In genomic region chr14:94768521-94769412, GRCh38 we compare ENCODE assay signal across 9 cellular contexts. TPM values are rescaled to one million over a fixed set of nuclear protein-coding genes. Genes with fewer than 3 reads are reported as not detected.
DNase-seq lines count a peak whose midpoint lies in the region; ATAC-seq, FAIRE-seq and TF ChIP-seq lines count a peak whose summit lies in the region.
"Had no signal": no experiment of that assay in that cellular context is flagged by ENCODE, and none has a peak within 500 bp of the region (broad histone marks: within the 10 kb centered on the region; RNA-seq: fewer than 3 reads in every experiment).

No MANE protein-coding gene starts in this region.

- H3K27ac Mint-ChIP-seq in activated naive CD8-positive, alpha-beta T cell treated with anti-CD3 and anti-CD28 coated beads, Interleukin-2, amount 50 U/mL, for 24 hours, result peak overlapping the region; percentile 46

- H3K9me3 ChIP-seq in SK-N-SH, result no peaks in the 10 kb centered on the region
- peaks cover 7% of the 10 kb centered on the region for H3K9me3 ChIP-seq in keratinocyte (ENCODE audit: control insufficient read depth, low read depth, low read length)
- peaks cover 0 to 15% (median 4%) of the 10 kb centered on the region in 4 donors for H3K9me3 ChIP-seq in stomach
- H3K9me3 ChIP-seq in adrenal gland (replicated peaks in 1 of 3), result no peaks in the 10 kb centered on the region

- H3K4me3 Mint-ChIP-seq in activated naive CD8-positive, alpha-beta T cell treated with anti-CD3 and anti-CD28 coated beads, Interleukin-2, amount 50 U/mL, for 24 hours, result peak overlapping the region; percentile 62

- H3K9me1 ChIP-seq in keratinocyte (ENCODE audit: control insufficient read depth, extremely low read depth, insufficient read depth, low read length), result no peaks in the 10 kb centered on the region

- H3K27me3 ChIP-seq in SK-N-SH (ENCODE audit: insufficient read depth) (peaks cover 4% of the 10 kb centered on the region; the same call in 1 of the 2 replicates), keratinocyte (ENCODE audit: control insufficient read depth, extremely low read depth, insufficient read depth, low read length) (peaks cover 75% of the 10 kb centered on the region), stomach (peaks cover 58 to 100% (median 94%) of the 10 kb centered on the region in 3 donors), adrenal gland (peaks cover 84% of the 10 kb centered on the region)

- TF ChIP-seq POLR2A in stomach (IDR thresholded peaks at IDR 0.05), result no peak
- no peak for TF ChIP-seq POLR2A in adrenal gland (IDR thresholded peaks at IDR 0.05)

- no peak overlapping the region for H3K9ac ChIP-seq in SK-N-SH
- H3K9ac ChIP-seq in keratinocyte (ENCODE audit: control insufficient read depth, extremely low read depth, insufficient read depth, low read length), result no peak overlapping the region

- no peak for DNase-seq in SK-N-SH
- no peak for DNase-seq in activated naive CD8-positive, alpha-beta T cell treated with anti-CD3 and anti-CD28 coated beads, Interleukin-2, amount 50 U/mL, for 24 hours
- no peak for DNase-seq in keratinocyte (ENCODE audit: low read depth, low spot score)
- no peak for DNase-seq in stomach
- no peak for DNase-seq in adrenal gland
- DNase-seq: DND-41 had no signal

- no peaks in the 10 kb centered on the region for H3F3A ChIP-seq in SK-N-SH (replicated peaks; ENCODE audit: insufficient read depth)

- H3K79me2 ChIP-seq in SK-N-SH (ENCODE audit: insufficient read depth), result no peaks in the 10 kb centered on the region
- H3K79me2 ChIP-seq in keratinocyte (ENCODE audit: control insufficient read depth, insufficient read depth, low read length), result no peaks in the 10 kb centered on the region

- no peaks in the 10 kb centered on the region for H3K36me3 Mint-ChIP-seq in activated naive CD8-positive, alpha-beta T cell treated with anti-CD3 and anti-CD28 coated beads, Interleukin-2, amount 50 U/mL, for 24 hours (ENCODE audit: low read depth)

- WGBS in SK-N-SH (ENCODE audit: low lambda C conversion rate), result 87% methylated on average over 52 of the region's 84 CpGs
- WGBS in stomach, 5 donors, result 1 to 7% (median 3%) methylated on average over 41 to 84 of the region's 84 CpGs
- WGBS in adrenal gland, 4 donors, result 8 to 47% (median 22%) methylated on average over 20 to 84 of the region's 84 CpGs

- no peak for TF ChIP-seq RAD21 in SK-N-SH (IDR thresholded peaks at IDR 0.05; ENCODE audit: low read length)

- ATAC-seq in SK-N-SH treated with all-trans-retinoic acid at 6 μM for 48 hours, result no peak
- no peak for ATAC-seq in activated naive CD8-positive, alpha-beta T cell treated with anti-CD3 and anti-CD28 coated beads, Interleukin-2, amount 50 U/mL, for 24 hours
- ATAC-seq in GM18909 (IDR thresholded peaks at IDR 0.05; ENCODE audit: poor library complexity, unreplicated experiment), result no peak
- no peak for ATAC-seq in GM21737 (IDR thresholded peaks at IDR 0.05; ENCODE audit: unreplicated experiment)

- H3K9me2 ChIP-seq in SK-N-SH, result no peaks in the 10 kb centered on the region

- TF ChIP-seq EP300 in SK-N-SH (IDR thresholded peaks at IDR 0.05; ENCODE audit: borderline replicate concordance in 1 of 2, low read depth in 1 of 2, low read length in 1 of 2) (no peak), stomach (IDR thresholded peaks at IDR 0.05) (no peak)

- dilution Hi-C loops in keratinocyte (cut with MboI; ENCODE audit: extremely low pct_ligation_motif_present, low sequenced_read_pairs), result no loop called here

- H4K20me1 ChIP-seq in SK-N-SH (ENCODE audit: insufficient read depth), result no peaks in the 10 kb centered on the region
- no peaks in the 10 kb centered on the region for H4K20me1 ChIP-seq in keratinocyte (ENCODE audit: control insufficient read depth, extremely low read depth, insufficient read depth, low read length)

- intact Hi-C loops in stomach (cut with DNase I; ENCODE audit: low total_unique reads), result no loop called here
- intact Hi-C loops in adrenal gland (cut with DNase I), result no loop called here

- H3K4me1 ChIP-seq in SK-N-SH (ENCODE audit: control insufficient read depth in 1 of 2, insufficient read depth in 2 of 2, low read depth in 1 of 2, low read length in 1 of 2), result no peaks in the 10 kb centered on the region; a peak in 1 of 4 replicates
- peaks cover 7% of the 10 kb centered on the region for H3K4me1 ChIP-seq in keratinocyte (ENCODE audit: control insufficient read depth, extremely low read depth, insufficient read depth, low read length)
- peaks cover 25 to 54% (median 28%) of the 10 kb centered on the region in 4 donors for H3K4me1 ChIP-seq in stomach
- H3K4me1 ChIP-seq in adrenal gland (replicated peaks in 1 of 2), result peaks cover 12 to 15% of the 10 kb centered on the region in 2 donors

- TF ChIP-seq CTCF in SK-N-SH (IDR thresholded peaks at IDR 0.05), result no peak
- no peak for TF ChIP-seq CTCF in keratinocyte (optimal IDR thresholded peaks at IDR 0.05 in 1 of 3, IDR thresholded peaks at IDR 0.05 in 1 of 3, conservative IDR thresholded peaks at IDR 0.05 in 1 of 3; ENCODE audit: extremely low read depth in 1 of 3, insufficient read depth in 2 of 3, low read length in 3 of 3)
- no peak for TF ChIP-seq CTCF in stomach (IDR thresholded peaks at IDR 0.05)
- TF ChIP-seq CTCF in adrenal gland (IDR thresholded peaks at IDR 0.05), result no peak

- H3K9me3 Mint-ChIP-seq in activated naive CD8-positive, alpha-beta T cell treated with anti-CD3 and anti-CD28 coated beads, Interleukin-2, amount 50 U/mL, for 24 hours, result no peaks in the 10 kb centered on the region

- CTCF ChIA-PET in SK-N-SH (lab: Yijun Ruan, JAX), result no interaction called here

- H3K4me1 Mint-ChIP-seq in activated naive CD8-positive, alpha-beta T cell treated with anti-CD3 and anti-CD28 coated beads, Interleukin-2, amount 50 U/mL, for 24 hours, result peaks cover 16% of the 10 kb centered on the region

- FAIRE-seq in keratinocyte (lab: Jason Lieb, UNC), result no peak

- H3K27me3 Mint-ChIP-seq in activated naive CD8-positive, alpha-beta T cell treated with anti-CD3 and anti-CD28 coated beads, Interleukin-2, amount 50 U/mL, for 24 hours, result peaks cover 83% of the 10 kb centered on the region

- H3K4me2 ChIP-seq in SK-N-SH, result peak overlapping the region; percentile 82
- peak overlapping the region; percentile 62 for H3K4me2 ChIP-seq in keratinocyte (ENCODE audit: control insufficient read depth, extremely low read depth, insufficient read depth, low read depth, low read length)

- H3K4me3 ChIP-seq in SK-N-SH (ENCODE audit: low read depth in 2 of 2, low read length in 1 of 2) (peak overlapping the region; percentile 54 to 64; a peak in 1 of 4 replicates), keratinocyte (ENCODE audit: control insufficient read depth in 2 of 3, extremely low read depth in 1 of 3, insufficient read depth in 2 of 3, low read depth in 1 of 3, low read length in 3 of 3) (peak overlapping the region; percentile 8 to 62 (median 45)), stomach (peak overlapping the region; percentile 57 to 80 (median 59)), adrenal gland (peak overlapping the region in 1 of 4 donors; percentile 57)

- POLR2A ChIA-PET in SK-N-SH (lab: Yijun Ruan, JAX), result interaction anchor here (0.6 to 0.7 kb wide), 2 partner anchors 234 to 238 kb away, joined by 3 read pairs; no protein-coding TSS in a partner anchor

- H3K36me3 ChIP-seq in SK-N-SH (replicated peaks in 1 of 2; ENCODE audit: control insufficient read depth in 1 of 2, insufficient read depth in 2 of 2, low read length in 1 of 2), result no peaks in the 10 kb centered on the region
- H3K36me3 ChIP-seq in keratinocyte (ENCODE audit: control insufficient read depth in 2 of 2, extremely low read depth in 1 of 2, insufficient read depth in 2 of 2, low read length in 2 of 2), result no peaks in the 10 kb centered on the region
- no peaks in the 10 kb centered on the region for H3K36me3 ChIP-seq in stomach
- H3K36me3 ChIP-seq in adrenal gland (replicated peaks in 1 of 2), result no peaks in the 10 kb centered on the region

- H3K27ac ChIP-seq in SK-N-SH (ENCODE audit: low read depth in 2 of 2, low read length in 1 of 2) (no peak overlapping the region), keratinocyte (ENCODE audit: control insufficient read depth, insufficient read depth, low read length) (no peak overlapping the region), stomach (no peak overlapping the region), adrenal gland (no peak overlapping the region)

- H2AFZ ChIP-seq in SK-N-SH (ENCODE audit: low read depth), result no peak overlapping the region
- peak overlapping the region; percentile 46 for H2AFZ ChIP-seq in keratinocyte (ENCODE audit: control insufficient read depth, low read length)

TF ChIP-seq in SK-N-SH, 30 proteins besides CTCF, POLR2A, EP300 and RAD21:
- TF ChIP-seq GATA2 (CRISPR knock-in tag; IDR thresholded peaks at IDR 0.05) (no peak), CHD2 (IDR thresholded peaks at IDR 0.05; ENCODE audit: low read length, partially characterized antibody) (no peak), YY1 (IDR thresholded peaks at IDR 0.05; ENCODE audit: low read depth) (no peak), MXI1 (IDR thresholded peaks at IDR 0.05; ENCODE audit: low read depth, low read length) (no peak), RCOR1 (IDR thresholded peaks at IDR 0.05; ENCODE audit: low read length) (no peak)
TF ChIP-seq in SK-N-SH: peak in this region for 0.

TF ChIP-seq in SK-N-SH treated with all-trans-retinoic acid at 6 μM for 48 hours, 23 proteins besides CTCF, POLR2A, EP300 and RAD21 (continues in another document):
- TF ChIP-seq ARNTL (CRISPR knock-in tag; IDR thresholded peaks at IDR 0.05; ENCODE audit: borderline replicate concordance, low read depth), result no peak
- no peak for TF ChIP-seq ZFP3 (CRISPR knock-in tag; IDR thresholded peaks at IDR 0.05)

RNA-seq across cellular contexts. Expression of gene GSC, which starts 1.1 kb away (rescaled TPM):
- polyA plus RNA-seq in SK-N-SH (2012; rRNA removed) (0.75 and 1.3 TPM in 2 replicates), keratinocyte (not detected in 3 replicates), stomach (under 1 TPM in 1 of 3 donors, not detected in 2; 0.25 TPM), adrenal gland (under 1 TPM in 1 of 3 donors, not detected in 2; 0.61 TPM)
- 0.51 and 0.77 TPM in 2 replicates for polyA plus RNA-seq in SK-N-SH (2012; cell fraction: cytosol; rRNA removed)
- polyA plus RNA-seq in SK-N-SH (2012; cell fraction: nucleus; rRNA removed), result 0.66 and 1.0 TPM in 2 replicates
- not detected for polyA plus RNA-seq in keratinocyte (2011; ENCODE audit: low read depth)
- polyA plus RNA-seq in keratinocyte (2011; cell fraction: cytosol; rRNA removed), result not detected in 2 replicates
- not detected in 2 replicates for polyA plus RNA-seq in keratinocyte (2011; cell fraction: nucleus; rRNA removed)
- polyA plus RNA-seq in keratinocyte (2012; ENCODE audit: low replicate concordance), result not detected in 2 replicates
- polyA minus RNA-seq in keratinocyte, result not detected in 3 replicates
- not detected for polyA minus RNA-seq in keratinocyte (2011; cell fraction: cytosol; rRNA and poly(A)+ RNA removed)
- not detected in 2 replicates for polyA minus RNA-seq in keratinocyte (2011; cell fraction: nucleus; rRNA and poly(A)+ RNA removed)
- total RNA-seq in stomach (not detected), adrenal gland (under 1 TPM in 3 of 8 donors, not detected in 5; 0.14 to 0.21 (median 0.19) TPM)
